Comparison of ENCODE assay signal across 2 cellular contexts in the genomic region with DNA sequence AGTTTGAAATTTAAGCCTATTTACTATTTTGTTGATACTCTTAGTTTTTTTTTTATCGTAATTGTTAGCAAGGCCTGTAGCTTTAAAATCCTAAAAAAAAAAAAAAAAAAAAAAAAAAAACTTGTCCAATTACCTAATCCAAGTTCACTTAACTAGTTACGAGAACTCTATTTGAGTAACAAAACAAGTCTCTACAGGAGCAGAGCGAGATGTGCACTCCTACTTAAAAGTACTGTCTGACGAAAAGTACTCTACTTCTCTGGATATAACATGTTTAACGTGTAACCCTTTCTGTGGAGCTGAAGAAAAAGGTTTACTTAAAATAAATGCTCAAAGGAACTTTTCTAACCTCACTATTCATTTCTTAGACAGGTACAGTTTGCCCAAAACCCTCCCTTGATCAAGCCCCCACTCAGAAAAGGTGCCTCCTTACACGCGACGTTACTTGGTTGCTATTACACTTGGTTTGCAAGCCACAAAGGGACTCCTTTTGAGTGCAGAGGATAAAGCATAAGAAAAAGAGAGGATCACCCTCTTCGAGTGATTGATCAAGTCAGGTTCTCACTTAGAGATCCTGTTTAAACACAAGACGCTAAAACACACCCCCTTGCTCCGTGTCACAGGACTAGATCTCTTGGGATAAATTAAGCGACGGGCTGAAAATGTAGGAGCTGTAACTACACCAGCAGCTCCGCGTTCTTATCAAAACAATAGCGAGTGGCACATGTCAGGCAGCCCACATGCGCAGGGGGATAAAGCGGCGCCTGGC.
TF ChIP-seq lines count a peak whose summit lies in the region.

No MANE protein-coding gene starts in this region.

TF ChIP-seq in K562, 482 proteins besides CTCF, POLR2A, EP300 and RAD21 (continued from another document and continues in another):
- TF ChIP-seq, protein P1, sequence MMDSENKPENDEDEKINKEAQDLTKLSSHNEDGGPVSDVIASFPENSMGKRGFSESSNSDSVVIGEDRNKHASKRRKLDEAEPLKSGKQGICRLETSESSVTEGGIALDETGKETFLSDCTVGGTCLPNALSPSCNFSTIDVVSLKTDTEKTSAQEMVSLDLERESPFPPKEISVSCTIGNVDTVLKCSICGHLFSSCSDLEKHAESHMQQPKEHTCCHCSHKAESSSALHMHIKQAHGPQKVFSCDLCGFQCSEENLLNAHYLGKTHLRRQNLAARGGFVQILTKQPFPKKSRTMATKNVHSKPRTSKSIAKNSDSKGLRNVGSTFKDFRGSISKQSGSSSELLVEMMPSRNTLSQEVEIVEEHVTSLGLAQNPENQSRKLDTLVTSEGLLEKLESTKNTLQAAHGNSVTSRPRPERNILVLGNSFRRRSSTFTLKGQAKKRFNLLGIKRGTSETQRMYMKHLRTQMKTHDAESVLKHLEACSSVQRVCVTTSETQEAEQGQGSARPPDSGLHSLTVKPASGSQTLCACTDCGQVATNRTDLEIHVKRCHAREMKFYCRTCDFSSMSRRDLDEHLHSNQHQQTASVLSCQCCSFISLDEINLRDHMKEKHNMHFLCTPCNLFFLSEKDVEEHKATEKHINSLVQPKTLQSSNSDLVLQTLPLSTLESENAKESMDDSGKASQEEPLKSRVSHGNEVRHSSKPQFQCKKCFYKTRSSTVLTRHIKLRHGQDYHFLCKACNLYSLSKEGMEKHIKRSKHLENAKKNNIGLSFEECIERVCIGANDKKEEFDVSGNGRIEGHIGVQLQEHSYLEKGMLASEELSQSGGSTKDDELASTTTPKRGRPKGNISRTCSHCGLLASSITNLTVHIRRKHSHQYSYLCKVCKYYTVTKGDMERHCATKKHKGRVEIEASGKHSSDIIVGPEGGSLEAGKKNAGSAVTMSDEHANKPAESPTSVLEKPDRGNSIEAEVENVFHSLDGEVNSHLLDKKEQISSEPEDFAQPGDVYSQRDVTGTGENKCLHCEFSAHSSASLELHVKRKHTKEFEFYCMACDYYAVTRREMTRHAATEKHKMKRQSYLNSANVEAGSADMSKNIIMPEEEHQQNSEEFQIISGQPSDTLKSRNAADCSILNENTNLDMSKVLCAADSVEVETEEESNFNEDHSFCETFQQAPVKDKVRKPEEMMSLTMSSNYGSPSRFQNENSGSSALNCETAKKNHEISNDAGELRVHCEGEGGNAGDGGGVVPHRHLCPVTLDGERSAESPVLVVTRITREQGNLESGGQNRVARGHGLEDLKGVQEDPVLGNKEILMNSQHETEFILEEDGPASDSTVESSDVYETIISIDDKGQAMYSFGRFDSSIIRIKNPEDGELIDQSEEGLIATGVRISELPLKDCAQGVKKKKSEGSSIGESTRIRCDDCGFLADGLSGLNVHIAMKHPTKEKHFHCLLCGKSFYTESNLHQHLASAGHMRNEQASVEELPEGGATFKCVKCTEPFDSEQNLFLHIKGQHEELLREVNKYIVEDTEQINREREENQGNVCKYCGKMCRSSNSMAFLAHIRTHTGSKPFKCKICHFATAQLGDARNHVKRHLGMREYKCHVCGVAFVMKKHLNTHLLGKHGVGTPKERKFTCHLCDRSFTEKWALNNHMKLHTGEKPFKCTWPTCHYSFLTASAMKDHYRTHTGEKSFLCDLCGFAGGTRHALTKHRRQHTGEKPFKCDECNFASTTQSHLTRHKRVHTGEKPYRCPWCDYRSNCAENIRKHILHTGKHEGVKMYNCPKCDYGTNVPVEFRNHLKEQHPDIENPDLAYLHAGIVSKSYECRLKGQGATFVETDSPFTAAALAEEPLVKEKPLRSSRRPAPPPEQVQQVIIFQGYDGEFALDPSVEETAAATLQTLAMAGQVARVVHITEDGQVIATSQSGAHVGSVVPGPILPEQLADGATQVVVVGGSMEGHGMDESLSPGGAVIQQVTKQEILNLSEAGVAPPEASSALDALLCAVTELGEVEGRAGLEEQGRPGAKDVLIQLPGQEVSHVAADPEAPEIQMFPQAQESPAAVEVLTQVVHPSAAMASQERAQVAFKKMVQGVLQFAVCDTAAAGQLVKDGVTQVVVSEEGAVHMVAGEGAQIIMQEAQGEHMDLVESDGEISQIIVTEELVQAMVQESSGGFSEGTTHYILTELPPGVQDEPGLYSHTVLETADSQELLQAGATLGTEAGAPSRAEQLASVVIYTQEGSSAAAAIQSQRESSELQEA (IDR thresholded peaks at IDR 0.05; ENCODE audit: low read depth), result no peak
- TF ChIP-seq, protein P2, sequence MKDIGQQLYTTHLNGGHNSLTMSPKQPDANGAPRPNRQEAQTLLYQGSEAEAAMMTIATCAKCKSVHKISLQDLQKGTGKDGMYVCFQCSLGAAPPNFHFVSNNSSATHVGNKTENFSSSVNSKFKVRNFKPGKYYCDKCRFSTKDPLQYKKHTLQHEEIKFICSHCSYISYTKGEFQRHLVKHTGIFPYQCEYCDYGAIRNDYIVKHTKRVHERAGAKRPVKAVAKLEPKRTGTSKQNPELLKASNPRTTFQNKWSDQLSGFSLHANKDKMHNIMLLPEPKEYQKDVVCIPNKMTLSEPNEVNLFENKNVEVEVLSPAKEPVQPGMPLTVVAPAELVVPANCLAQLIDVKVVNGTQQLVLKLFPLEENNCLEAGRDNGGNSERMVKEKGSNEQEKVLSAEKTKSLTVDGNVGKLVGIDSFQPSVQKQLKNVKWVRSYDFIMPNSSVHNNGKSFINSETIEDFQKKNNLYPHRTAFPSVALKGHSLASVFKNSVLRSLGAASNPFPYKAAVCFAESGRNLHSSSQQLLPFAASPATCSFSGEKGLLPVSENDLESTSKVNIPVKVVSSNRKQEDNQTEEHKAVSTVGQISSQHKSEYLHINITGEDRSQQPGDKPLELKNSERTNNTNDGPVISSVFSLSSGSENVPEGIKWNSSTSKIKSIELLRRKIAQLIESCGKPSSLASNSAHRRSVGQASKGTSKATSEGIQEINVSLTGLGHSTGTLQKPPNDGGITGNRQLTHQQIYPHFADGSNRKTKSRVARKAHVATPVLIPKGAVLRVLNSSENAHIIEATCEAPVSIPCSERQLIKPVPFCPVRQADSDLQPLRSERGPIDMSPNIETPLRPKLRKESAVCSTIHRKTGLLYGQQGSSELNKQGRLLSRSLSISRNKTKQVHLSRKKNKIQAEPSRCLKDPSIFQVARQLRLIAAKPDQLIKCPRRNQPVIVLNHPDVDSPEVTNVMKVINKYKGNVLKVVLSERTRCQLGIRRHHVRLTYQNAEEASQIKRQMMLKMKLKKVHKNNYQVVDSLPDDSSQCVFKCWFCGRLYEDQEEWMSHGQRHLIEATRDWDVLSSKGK (CRISPR knock-in tag; IDR thresholded peaks at IDR 0.05), result no peak
- TF ChIP-seq FOXM1 (IDR thresholded peaks at IDR 0.05; ENCODE audit: low read depth) (peak; percentile 42; the same call in 1 of the 2 replicates), FOXM1 (CRISPR knock-in tag; IDR thresholded peaks at IDR 0.05; ENCODE audit: low read depth) (no peak), HDAC2 (IDR thresholded peaks at IDR 0.05) (no peak), NCOA2 (IDR thresholded peaks at IDR 0.05; ENCODE audit: partially characterized antibody in 2 of 2) (no peak), MAFG (tag; conservative IDR thresholded peaks at IDR 0.05) (no peak), TBL1XR1 (IDR thresholded peaks at IDR 0.05; ENCODE audit: low read length in 2 of 2) (0 out of 4 replicates have a peak, but pooled peaks of 1 of the 2 experiments have one; percentile 30), NR1H2 (CRISPR knock-in tag; IDR thresholded peaks at IDR 0.05) (no peak), MCM3 (IDR thresholded peaks at IDR 0.05) (no peak), U2AF1 (optimal IDR thresholded peaks at IDR 0.05; ENCODE audit: low read depth, low read length) (no peak), ARID1B (IDR thresholded peaks at IDR 0.05) (peak; percentile 80)
- TF ChIP-seq, protein P3, sequence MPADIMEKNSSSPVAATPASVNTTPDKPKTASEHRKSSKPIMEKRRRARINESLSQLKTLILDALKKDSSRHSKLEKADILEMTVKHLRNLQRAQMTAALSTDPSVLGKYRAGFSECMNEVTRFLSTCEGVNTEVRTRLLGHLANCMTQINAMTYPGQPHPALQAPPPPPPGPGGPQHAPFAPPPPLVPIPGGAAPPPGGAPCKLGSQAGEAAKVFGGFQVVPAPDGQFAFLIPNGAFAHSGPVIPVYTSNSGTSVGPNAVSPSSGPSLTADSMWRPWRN (IDR thresholded peaks at IDR 0.05; ENCODE audit: low read depth), result no peak

TF ChIP-seq in HepG2, 621 proteins besides CTCF, POLR2A, EP300 and RAD21 (continued from another document and continues in another):
- TF ChIP-seq, protein P4, sequence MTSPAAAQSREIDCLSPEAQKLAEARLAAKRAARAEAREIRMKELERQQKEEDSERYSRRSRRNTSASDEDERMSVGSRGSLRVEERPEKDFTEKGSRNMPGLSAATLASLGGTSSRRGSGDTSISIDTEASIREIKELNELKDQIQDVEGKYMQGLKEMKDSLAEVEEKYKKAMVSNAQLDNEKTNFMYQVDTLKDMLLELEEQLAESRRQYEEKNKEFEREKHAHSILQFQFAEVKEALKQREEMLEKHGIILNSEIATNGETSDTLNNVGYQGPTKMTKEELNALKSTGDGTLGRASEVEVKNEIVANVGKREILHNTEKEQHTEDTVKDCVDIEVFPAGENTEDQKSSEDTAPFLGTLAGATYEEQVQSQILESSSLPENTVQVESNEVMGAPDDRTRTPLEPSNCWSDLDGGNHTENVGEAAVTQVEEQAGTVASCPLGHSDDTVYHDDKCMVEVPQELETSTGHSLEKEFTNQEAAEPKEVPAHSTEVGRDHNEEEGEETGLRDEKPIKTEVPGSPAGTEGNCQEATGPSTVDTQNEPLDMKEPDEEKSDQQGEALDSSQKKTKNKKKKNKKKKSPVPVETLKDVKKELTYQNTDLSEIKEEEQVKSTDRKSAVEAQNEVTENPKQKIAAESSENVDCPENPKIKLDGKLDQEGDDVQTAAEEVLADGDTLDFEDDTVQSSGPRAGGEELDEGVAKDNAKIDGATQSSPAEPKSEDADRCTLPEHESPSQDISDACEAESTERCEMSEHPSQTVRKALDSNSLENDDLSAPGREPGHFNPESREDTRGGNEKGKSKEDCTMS (CRISPR knock-in tag; conservative IDR thresholded peaks at IDR 0.05), result no peak
- no peak for TF ChIP-seq HNRNPL (IDR thresholded peaks at IDR 0.05; ENCODE audit: low read depth, low read length)
- no peak for TF ChIP-seq ZNF367 (CRISPR knock-in tag; IDR thresholded peaks at IDR 0.05; ENCODE audit: borderline replicate concordance)
- no peak for TF ChIP-seq NFE2L1 (CRISPR knock-in tag; IDR thresholded peaks at IDR 0.05; ENCODE audit: borderline replicate concordance)
- no peak for TF ChIP-seq NR2F6 (IDR thresholded peaks at IDR 0.05)
- peak; percentile 15; the same call in 1 of the 2 replicates for TF ChIP-seq NR2F6 (CRISPR knock-in tag; IDR thresholded peaks at IDR 0.05)
- TF ChIP-seq HHEX (CRISPR knock-in tag; IDR thresholded peaks at IDR 0.05), result 0 out of 2 replicates have a peak, but pooled peaks have one; percentile 16
- no peak for TF ChIP-seq NCOA5 (CRISPR knock-in tag; IDR thresholded peaks at IDR 0.05)
- TF ChIP-seq MYC (CRISPR knock-in tag; IDR thresholded peaks at IDR 0.05; ENCODE audit: borderline replicate concordance), result peak; percentile 90
- TF ChIP-seq ZNF354B (CRISPR knock-in tag; IDR thresholded peaks at IDR 0.05), result no peak
- TF ChIP-seq NCOR1 (IDR thresholded peaks at IDR 0.05; ENCODE audit: borderline replicate concordance, low read length), result 0 out of 2 replicates have a peak, but pooled peaks have one; percentile 14
- peak; percentile 36; the same call in 1 of the 2 replicates for TF ChIP-seq TGIF2 (CRISPR knock-in tag; IDR thresholded peaks at IDR 0.05)
- TF ChIP-seq, protein P5, sequence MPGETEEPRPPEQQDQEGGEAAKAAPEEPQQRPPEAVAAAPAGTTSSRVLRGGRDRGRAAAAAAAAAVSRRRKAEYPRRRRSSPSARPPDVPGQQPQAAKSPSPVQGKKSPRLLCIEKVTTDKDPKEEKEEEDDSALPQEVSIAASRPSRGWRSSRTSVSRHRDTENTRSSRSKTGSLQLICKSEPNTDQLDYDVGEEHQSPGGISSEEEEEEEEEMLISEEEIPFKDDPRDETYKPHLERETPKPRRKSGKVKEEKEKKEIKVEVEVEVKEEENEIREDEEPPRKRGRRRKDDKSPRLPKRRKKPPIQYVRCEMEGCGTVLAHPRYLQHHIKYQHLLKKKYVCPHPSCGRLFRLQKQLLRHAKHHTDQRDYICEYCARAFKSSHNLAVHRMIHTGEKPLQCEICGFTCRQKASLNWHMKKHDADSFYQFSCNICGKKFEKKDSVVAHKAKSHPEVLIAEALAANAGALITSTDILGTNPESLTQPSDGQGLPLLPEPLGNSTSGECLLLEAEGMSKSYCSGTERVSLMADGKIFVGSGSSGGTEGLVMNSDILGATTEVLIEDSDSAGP (CRISPR knock-in tag; IDR thresholded peaks at IDR 0.05; ENCODE audit: borderline replicate concordance), result no peak
- peak; percentile 94; the same call in 1 of the 2 replicates for TF ChIP-seq ZNF136 (CRISPR knock-in tag; IDR thresholded peaks at IDR 0.05; ENCODE audit: low read depth)
- TF ChIP-seq RBM22 (optimal IDR thresholded peaks at IDR 0.05; ENCODE audit: low read length), result peak; percentile 4
- TF ChIP-seq ZNF615 (CRISPR knock-in tag; IDR thresholded peaks at IDR 0.05; ENCODE audit: borderline replicate concordance), result peak; percentile 23; the same call in 1 of the 2 replicates
- TF ChIP-seq ISL2 (CRISPR knock-in tag; IDR thresholded peaks at IDR 0.05), result 0 out of 2 replicates have a peak, but pooled peaks have one; percentile 26
- TF ChIP-seq ZNF557 (CRISPR knock-in tag; IDR thresholded peaks at IDR 0.05), result 0 out of 2 replicates have a peak, but pooled peaks have one; percentile 57
- 0 out of 2 replicates have a peak, but pooled peaks have one; percentile 1 for TF ChIP-seq ZFP1 (CRISPR knock-in tag; IDR thresholded peaks at IDR 0.05)
- TF ChIP-seq, protein P6, sequence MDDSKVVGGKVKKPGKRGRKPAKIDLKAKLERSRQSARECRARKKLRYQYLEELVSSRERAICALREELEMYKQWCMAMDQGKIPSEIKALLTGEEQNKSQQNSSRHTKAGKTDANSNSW (CRISPR knock-in tag; IDR thresholded peaks at IDR 0.05; ENCODE audit: borderline replicate concordance), result no peak
- TF ChIP-seq SOX13 (IDR thresholded peaks at IDR 0.05), result peak; percentile 15; the same call in 1 of the 2 replicates
- peak in 1 of 2 experiments; percentile 64; a peak in 2 of 4 replicates for TF ChIP-seq SOX13 (CRISPR knock-in tag; conservative IDR thresholded peaks at IDR 0.05 in 1 of 2, IDR thresholded peaks at IDR 0.05 in 1 of 2)
- TF ChIP-seq, protein P7, sequence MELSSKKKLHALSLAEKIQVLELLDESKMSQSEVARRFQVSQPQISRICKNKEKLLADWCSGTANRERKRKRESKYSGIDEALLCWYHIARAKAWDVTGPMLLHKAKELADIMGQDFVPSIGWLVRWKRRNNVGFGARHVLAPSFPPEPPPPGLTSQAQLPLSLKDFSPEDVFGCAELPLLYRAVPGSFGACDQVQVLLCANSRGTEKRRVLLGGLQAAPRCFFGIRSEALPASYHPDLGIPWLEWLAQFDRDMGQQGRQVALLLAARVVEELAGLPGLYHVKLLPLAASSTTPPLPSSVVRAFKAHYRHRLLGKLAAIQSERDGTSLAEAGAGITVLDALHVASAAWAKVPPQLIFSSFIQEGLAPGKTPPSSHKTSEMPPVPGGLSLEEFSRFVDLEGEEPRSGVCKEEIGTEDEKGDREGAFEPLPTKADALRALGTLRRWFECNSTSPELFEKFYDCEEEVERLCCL (CRISPR knock-in tag; IDR thresholded peaks at IDR 0.05; ENCODE audit: borderline replicate concordance), result no peak
- TF ChIP-seq, protein P8, sequence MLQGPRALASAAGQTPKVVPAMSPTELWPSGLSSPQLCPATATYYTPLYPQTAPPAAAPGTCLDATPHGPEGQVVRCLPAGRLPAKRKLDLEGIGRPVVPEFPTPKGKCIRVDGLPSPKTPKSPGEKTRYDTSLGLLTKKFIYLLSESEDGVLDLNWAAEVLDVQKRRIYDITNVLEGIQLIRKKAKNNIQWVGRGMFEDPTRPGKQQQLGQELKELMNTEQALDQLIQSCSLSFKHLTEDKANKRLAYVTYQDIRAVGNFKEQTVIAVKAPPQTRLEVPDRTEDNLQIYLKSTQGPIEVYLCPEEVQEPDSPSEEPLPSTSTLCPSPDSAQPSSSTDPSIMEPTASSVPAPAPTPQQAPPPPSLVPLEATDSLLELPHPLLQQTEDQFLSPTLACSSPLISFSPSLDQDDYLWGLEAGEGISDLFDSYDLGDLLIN (CRISPR knock-in tag; IDR thresholded peaks at IDR 0.05; ENCODE audit: borderline replicate concordance), result no peak
